In the genomic region with DNA sequence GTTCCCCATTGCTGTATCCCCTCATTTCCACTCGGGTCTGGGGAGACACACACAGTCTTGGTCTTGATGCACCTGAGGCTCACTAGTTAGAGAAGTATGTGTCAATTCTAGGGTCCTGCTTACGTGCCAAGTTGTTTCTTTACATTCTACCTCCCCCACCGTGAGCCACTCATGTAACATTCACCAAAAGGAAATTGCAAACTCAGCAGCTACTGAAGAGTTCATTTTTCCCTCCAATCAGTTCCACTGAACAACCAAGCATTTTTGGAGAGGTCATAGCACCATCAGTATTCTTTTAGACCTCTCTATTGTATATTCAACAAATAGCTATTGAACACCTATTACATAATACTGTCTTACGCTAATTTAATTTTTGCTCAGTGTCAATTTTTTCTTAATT, we compare ENCODE assay signal across 4 cellular contexts.
A peak's percentile ranks its signal among the peaks of the same experiment; 100 is the strongest.
TF ChIP-seq lines count a peak whose summit lies in the region.

No MANE protein-coding gene starts in this region.

TF ChIP-seq in HepG2, 621 proteins besides CTCF, POLR2A, EP300 and RAD21:
- TF ChIP-seq MAFF (IDR thresholded peaks at IDR 0.05; ENCODE audit: low read depth, low read length) (peak; percentile 48; the same call in 1 of the 2 replicates), MAFK (conservative IDR thresholded peaks at IDR 0.05 in 1 of 2, IDR thresholded peaks at IDR 0.05 in 1 of 2; ENCODE audit: low read length in 2 of 2) (peak; percentile 45 to 68), THAP8 (CRISPR knock-in tag; IDR thresholded peaks at IDR 0.05; ENCODE audit: borderline replicate concordance) (no peak), MAZ (IDR thresholded peaks at IDR 0.05; ENCODE audit: borderline replicate concordance, low read depth, low read length) (no peak), MAZ (CRISPR knock-in tag; IDR thresholded peaks at IDR 0.05; ENCODE audit: low read depth) (no peak)

TF ChIP-seq in A549, 52 proteins besides CTCF, POLR2A, EP300 and RAD21:
- TF ChIP-seq MAFK (IDR thresholded peaks at IDR 0.05; ENCODE audit: partially characterized antibody), result peak; percentile 53
- TF ChIP-seq, protein P1, sequence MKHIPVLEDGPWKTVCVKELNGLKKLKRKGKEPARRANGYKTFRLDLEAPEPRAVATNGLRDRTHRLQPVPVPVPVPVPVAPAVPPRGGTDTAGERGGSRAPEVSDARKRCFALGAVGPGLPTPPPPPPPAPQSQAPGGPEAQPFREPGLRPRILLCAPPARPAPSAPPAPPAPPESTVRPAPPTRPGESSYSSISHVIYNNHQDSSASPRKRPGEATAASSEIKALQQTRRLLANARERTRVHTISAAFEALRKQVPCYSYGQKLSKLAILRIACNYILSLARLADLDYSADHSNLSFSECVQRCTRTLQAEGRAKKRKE (CRISPR knock-in tag; IDR thresholded peaks at IDR 0.05; ENCODE audit: low read depth), result no peak

TF ChIP-seq in GM23338, 12 proteins besides CTCF, POLR2A, EP300 and RAD21:
- no peak for TF ChIP-seq JUNB (IDR thresholded peaks at IDR 0.05; ENCODE audit: unreplicated experiment)
- TF ChIP-seq ZNF114 (CRISPR knock-in tag; IDR thresholded peaks at IDR 0.05), result no peak
- TF ChIP-seq CREB1 (CRISPR knock-in tag; IDR thresholded peaks at IDR 0.05; ENCODE audit: low read depth), result no peak
- TF ChIP-seq ZNF462 (CRISPR knock-in tag; IDR thresholded peaks at IDR 0.05), result no peak
- no peak for TF ChIP-seq REST (IDR thresholded peaks at IDR 0.05; ENCODE audit: unreplicated experiment)

TF ChIP-seq in IMR-90, 13 proteins besides CTCF, POLR2A, EP300 and RAD21:
- TF ChIP-seq MAFK (IDR thresholded peaks at IDR 0.05; ENCODE audit: low read depth, low read length) (peak; percentile 30; the same call in 1 of the 2 replicates), SMC3 (IDR thresholded peaks at IDR 0.05; ENCODE audit: low read depth, low read length) (no peak)
